Comparison of ENCODE assay signal across 25 cellular contexts in the genomic region with DNA sequence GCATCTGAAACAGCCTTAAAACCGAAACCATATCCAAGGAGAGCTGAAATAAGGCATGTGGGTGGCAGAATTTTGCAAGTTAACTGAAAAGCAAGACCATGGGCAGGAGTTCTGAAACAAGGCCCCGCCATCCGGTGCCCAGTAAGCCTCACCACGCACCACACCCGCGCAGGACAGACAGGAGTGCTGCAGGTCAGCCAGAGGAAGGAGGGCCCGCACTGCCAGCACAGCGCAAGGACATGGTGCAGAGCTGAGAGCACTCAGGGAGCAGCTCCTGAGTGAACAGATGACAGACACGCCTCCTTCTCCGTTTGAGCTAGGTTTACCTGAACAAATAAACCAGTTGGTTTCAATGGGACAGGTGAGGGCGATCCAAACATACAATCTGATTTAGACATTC. TPM values are rescaled to one million over a fixed set of nuclear protein-coding genes. Genes with fewer than 3 reads are reported as not detected.
DNase-seq lines count a peak whose midpoint lies in the region; ATAC-seq and TF ChIP-seq lines count a peak whose summit lies in the region.
"Had no signal": no experiment of that assay in that cellular context is flagged by ENCODE, and none has a peak within 500 bp of the region (broad histone marks: within the 10 kb centered on the region; RNA-seq: fewer than 3 reads in every experiment).

No MANE protein-coding gene starts in this region.

- H3K4me2 ChIP-seq in parathyroid adenoma (ENCODE audit: low read length), result peak overlapping the region; percentile 37
- no peak overlapping the region for H3K4me2 ChIP-seq in mesendoderm (ENCODE audit: low read length)
- H3K4me2 ChIP-seq: hepatocyte had no signal

- H2BK5ac ChIP-seq in mesendoderm (ENCODE audit: low read length), result no peak overlapping the region

- DNase-seq in activated CD4-positive, alpha-beta T cell treated with anti-CD3 and anti-CD28 coated beads, Interleukin-2, amount 10 ng/mL, durations not matched to agents 7 days and 5 days, result no peak
- DNase-seq in activated CD4-positive, alpha-beta T cell treated with anti-CD3 and anti-CD28 coated beads for 48 hours, result no peak
- peak; percentile 22 for DNase-seq in NCI-H2029 treated with DMSO at 0.1 percent for 48 hours (lab: John Stamatoyannopoulos, UW)
- DNase-seq in fibroblast of mammary gland (ENCODE audit: low read depth), result peak; percentile 10
- DNase-seq in NCI-H526 treated with DMSO at 0.1 percent for 48 hours (lab: John Stamatoyannopoulos, UW), result no peak
- no peak for DNase-seq in mesendoderm
- DNase-seq: activated naive CD4-positive, alpha-beta T cell treated with anti-CD3 and anti-CD28 coated beads, Interleukin-2, amount 50 U/mL, for 16 hours; C1 segment of cervical spinal cord; H7; islet precursor cell; naive B cell; NCI-H1105 treated with DMSO at 0.1 percent for 48 hours; NCI-H2171 treated with DMSO at 0.1 percent for 48 hours; NCI-H82; PC-3; psoas muscle; small intestine; stimulated activated CD4-positive, alpha-beta T cell treated with anti-CD3 and anti-CD28 coated beads, Interleukin-2, amount 100 ng/mL, for 48 hours; stimulated activated naive CD8-positive, alpha-beta T cell treated with anti-CD3 and anti-CD28 coated beads, Interleukin-15, amount 100 ng/mL, for 72 hours; T1000 had no signal

- H3K27me3 ChIP-seq in parathyroid adenoma (ENCODE audit: control insufficient read depth, insufficient read depth, low read length) (no peaks in the 10 kb centered on the region), mesendoderm (ENCODE audit: insufficient read depth, low read length, poor library complexity) (no peaks in the 10 kb centered on the region), gastroesophageal sphincter (no peaks in the 10 kb centered on the region)
- H3K27me3 ChIP-seq: hepatocyte had no signal

- CTCF ChIA-PET in activated CD4-positive, alpha-beta T cell treated with anti-CD3 and anti-CD28 coated beads, Interleukin-2, amount 10 ng/mL, durations not matched to agents 7 days and 5 days (lab: Charles Lee), result interaction anchor here (0.6 to 1.2 kb wide), 3 partner anchors 13 to 20 kb away, joined by 3 to 5 read pairs (median 3); no protein-coding TSS in a partner anchor

- no peak overlapping the region for H2BK15ac ChIP-seq in mesendoderm (replicated peaks; ENCODE audit: low read depth)

- H3K4me3 Mint-ChIP-seq in activated CD4-positive, alpha-beta T cell treated with anti-CD3 and anti-CD28 coated beads, Interleukin-2, amount 10 ng/mL, durations not matched to agents 7 days and 5 days, result no peak overlapping the region
- H3K4me3 Mint-ChIP-seq: naive B cell; stimulated activated naive CD8-positive, alpha-beta T cell treated with anti-CD3 and anti-CD28 coated beads, Interleukin-15, amount 100 ng/mL, for 72 hours had no signal

- H3K9ac ChIP-seq in parathyroid adenoma (no peak overlapping the region), mesendoderm (ENCODE audit: low read length) (no peak overlapping the region)

- no peak overlapping the region for H4K8ac ChIP-seq in mesendoderm (ENCODE audit: low read depth, low read length)

- no peak for ATAC-seq in gastroesophageal sphincter
- ATAC-seq: PC-3; psoas muscle; stimulated activated naive CD8-positive, alpha-beta T cell treated with anti-CD3 and anti-CD28 coated beads, Interleukin-15, amount 100 ng/mL, for 72 hours had no signal

- no peaks in the 10 kb centered on the region for H3K79me1 ChIP-seq in mesendoderm (ENCODE audit: low read length)

- no CpG with 5 or more reads among the region's 11 CpGs for WGBS in mesendoderm (ENCODE audit: extremely low coverage, insufficient coverage, low lambda C conversion rate)
- 86 to 95% methylated on average over 5 to 11 of the region's 11 CpGs for WGBS in gastroesophageal sphincter (ENCODE audit: low coverage in 1 of 2), 2 donors

- H4K5ac ChIP-seq in mesendoderm (ENCODE audit: low read length), result no peak overlapping the region

- H3K27me3 Mint-ChIP-seq in activated CD4-positive, alpha-beta T cell treated with anti-CD3 and anti-CD28 coated beads, Interleukin-2, amount 10 ng/mL, durations not matched to agents 7 days and 5 days, result no peaks in the 10 kb centered on the region
- H3K27me3 Mint-ChIP-seq: naive B cell; stimulated activated naive CD8-positive, alpha-beta T cell treated with anti-CD3 and anti-CD28 coated beads, Interleukin-15, amount 100 ng/mL, for 72 hours had no signal

- no peak overlapping the region for H3K56ac ChIP-seq in mesendoderm (ENCODE audit: low read length)

- TF ChIP-seq EP300 in gastroesophageal sphincter (IDR thresholded peaks at IDR 0.05), result no peak

- no peaks in the 10 kb centered on the region for H3K36me3 ChIP-seq in parathyroid adenoma (ENCODE audit: control insufficient read depth, insufficient read depth, low read length)
- H3K36me3 ChIP-seq in mesendoderm (ENCODE audit: control insufficient read depth, insufficient read depth, low read length), result peaks cover 4% of the 10 kb centered on the region
- H3K36me3 ChIP-seq in gastroesophageal sphincter, result peaks cover 11 to 84% of the 10 kb centered on the region in 2 donors

- no peak overlapping the region for H2BK120ac ChIP-seq in mesendoderm (ENCODE audit: low read depth, low read length)

- H3K4me1 ChIP-seq in parathyroid adenoma (peaks cover 13% of the 10 kb centered on the region), mesendoderm (ENCODE audit: control insufficient read depth, low read depth, low read length) (no peaks in the 10 kb centered on the region), gastroesophageal sphincter (no peaks in the 10 kb centered on the region)

- H2AK5ac ChIP-seq in mesendoderm (ENCODE audit: low read length), result no peak overlapping the region

- TF ChIP-seq CTCF in fibroblast of mammary gland (conservative IDR thresholded peaks at IDR 0.05; ENCODE audit: control insufficient read depth, insufficient read depth, low read depth, low read length) (no peak), parathyroid adenoma (IDR thresholded peaks at IDR 0.05) (no peak), gastroesophageal sphincter (IDR thresholded peaks at IDR 0.05) (no peak)

- POLR2A ChIA-PET in activated CD4-positive, alpha-beta T cell treated with anti-CD3 and anti-CD28 coated beads, Interleukin-2, amount 10 ng/mL, durations not matched to agents 7 days and 5 days (lab: Charles Lee), result no interaction called here

- peak overlapping the region; percentile 58 for H3K27ac ChIP-seq in parathyroid adenoma
- no peak overlapping the region for H3K27ac ChIP-seq in mesendoderm (ENCODE audit: low read depth, low read length)
- H3K27ac ChIP-seq in gastroesophageal sphincter, result no peak overlapping the region
- H3K27ac ChIP-seq: hepatocyte, psoas muscle had no signal

- H3K79me2 ChIP-seq in parathyroid adenoma (no peaks in the 10 kb centered on the region), mesendoderm (ENCODE audit: control insufficient read depth, insufficient read depth, low read length) (no peaks in the 10 kb centered on the region)
- H3K79me2 ChIP-seq: hepatocyte had no signal

- H3K4me3 ChIP-seq in fibroblast of mammary gland (ENCODE audit: control insufficient read depth, low read depth, low read length), result no peak overlapping the region
- H3K4me3 ChIP-seq in parathyroid adenoma (ENCODE audit: low read depth, low read length), result peak overlapping the region; percentile 33
- no peak overlapping the region for H3K4me3 ChIP-seq in mesendoderm (ENCODE audit: low read length)
- no peak overlapping the region for H3K4me3 ChIP-seq in gastroesophageal sphincter
- H3K4me3 ChIP-seq: hepatocyte, psoas muscle had no signal

- no peak overlapping the region for H3K18ac ChIP-seq in mesendoderm (ENCODE audit: low read length)

- peak overlapping the region; percentile 48 for H2AFZ ChIP-seq in parathyroid adenoma
- H2AFZ ChIP-seq: hepatocyte had no signal

- H3K4me1 Mint-ChIP-seq in activated CD4-positive, alpha-beta T cell treated with anti-CD3 and anti-CD28 coated beads, Interleukin-2, amount 10 ng/mL, durations not matched to agents 7 days and 5 days, result peaks cover 21% of the 10 kb centered on the region

- no peak overlapping the region for H3K4ac ChIP-seq in mesendoderm (ENCODE audit: low read depth, low read length)

- H3K27ac Mint-ChIP-seq in activated CD4-positive, alpha-beta T cell treated with anti-CD3 and anti-CD28 coated beads, Interleukin-2, amount 10 ng/mL, durations not matched to agents 7 days and 5 days, result peak overlapping the region; percentile 2

- H3K36me3 Mint-ChIP-seq in activated CD4-positive, alpha-beta T cell treated with anti-CD3 and anti-CD28 coated beads, Interleukin-2, amount 10 ng/mL, durations not matched to agents 7 days and 5 days (ENCODE audit: low read depth), result peaks cover 63% of the 10 kb centered on the region

- no peak overlapping the region for H3K23ac ChIP-seq in mesendoderm (ENCODE audit: low read length)

- no peak for TF ChIP-seq POLR2A in gastroesophageal sphincter (IDR thresholded peaks at IDR 0.05)

- no peaks in the 10 kb centered on the region for H3K9me3 ChIP-seq in parathyroid adenoma (ENCODE audit: control insufficient read depth, low read length)
- H3K9me3 ChIP-seq in gastroesophageal sphincter, result no peaks in the 10 kb centered on the region
- H3K9me3 ChIP-seq: psoas muscle had no signal

- no peaks in the 10 kb centered on the region for H3K9me3 Mint-ChIP-seq in activated CD4-positive, alpha-beta T cell treated with anti-CD3 and anti-CD28 coated beads, Interleukin-2, amount 10 ng/mL, durations not matched to agents 7 days and 5 days
- H3K9me3 Mint-ChIP-seq: naive B cell; stimulated activated naive CD8-positive, alpha-beta T cell treated with anti-CD3 and anti-CD28 coated beads, Interleukin-15, amount 100 ng/mL, for 72 hours had no signal

RNA-seq across cellular contexts. Expression of a gene that starts 16.5 kb away (rescaled TPM):
- 10 to 100 TPM; 16.8 to 19.5 TPM for total RNA-seq in activated CD4-positive, alpha-beta T cell treated with anti-CD3 and anti-CD28 coated beads, Interleukin-2, amount 10 ng/mL, durations not matched to agents 7 days and 5 days
- 45.7 TPM for polyA plus RNA-seq in mesendoderm (2013, experiment 1 of 2)
- 43.9 TPM for polyA plus RNA-seq in mesendoderm (2013, experiment 2 of 2)
- 10 to 100 TPM; 43.3 to 81.2 (median 57.6) TPM for total RNA-seq in gastroesophageal sphincter

RNA-seq across cellular contexts. Expression of a gene that starts 39.4 kb away (rescaled TPM):
- under 1 TPM; 0.12 to 0.35 TPM for total RNA-seq in activated CD4-positive, alpha-beta T cell treated with anti-CD3 and anti-CD28 coated beads, Interleukin-2, amount 10 ng/mL, durations not matched to agents 7 days and 5 days
- polyA plus RNA-seq in mesendoderm (2013, experiment 1 of 2), result 0.07 TPM
- polyA plus RNA-seq in mesendoderm (2013, experiment 2 of 2), result 0.06 TPM
- under 1 TPM in 3 of 4 donors, not detected in 1; 0.31 to 0.54 (median 0.47) TPM for total RNA-seq in gastroesophageal sphincter
- total RNA-seq: H7, hepatocyte, lung microvascular endothelial cell had no signal
- polyA plus RNA-seq: hepatocyte, urinary bladder had no signal

RNA-seq across cellular contexts. Expression of a gene that starts 55.3 kb away (rescaled TPM):
- 10 to 100 TPM; 37.2 to 38.2 TPM for total RNA-seq in activated CD4-positive, alpha-beta T cell treated with anti-CD3 and anti-CD28 coated beads, Interleukin-2, amount 10 ng/mL, durations not matched to agents 7 days and 5 days
- polyA plus RNA-seq in mesendoderm (2013, experiment 1 of 2), result 10.7 TPM
- 10.9 TPM for polyA plus RNA-seq in mesendoderm (2013, experiment 2 of 2)
- total RNA-seq in gastroesophageal sphincter, result 10 to 100 TPM; 21.5 to 50.6 (median 29.6) TPM

Comparison
In these comparisons a context has a peak if more than half of its experiments do, and no peak if none do; other contexts are left out.
1. DNase-seq: peak in NCI-H2029 treated with DMSO at 0.1 percent for 48 hours (single experiment) and fibroblast of mammary gland (single experiment); none in activated CD4-positive, alpha-beta T cell treated with anti-CD3 and anti-CD28 coated beads, Interleukin-2, amount 10 ng/mL, durations not matched to agents 7 days and 5 days (single experiment), activated CD4-positive, alpha-beta T cell treated with anti-CD3 and anti-CD28 coated beads for 48 hours (single experiment), NCI-H526 treated with DMSO at 0.1 percent for 48 hours (single experiment) and mesendoderm (single experiment).